In the genomic region with DNA sequence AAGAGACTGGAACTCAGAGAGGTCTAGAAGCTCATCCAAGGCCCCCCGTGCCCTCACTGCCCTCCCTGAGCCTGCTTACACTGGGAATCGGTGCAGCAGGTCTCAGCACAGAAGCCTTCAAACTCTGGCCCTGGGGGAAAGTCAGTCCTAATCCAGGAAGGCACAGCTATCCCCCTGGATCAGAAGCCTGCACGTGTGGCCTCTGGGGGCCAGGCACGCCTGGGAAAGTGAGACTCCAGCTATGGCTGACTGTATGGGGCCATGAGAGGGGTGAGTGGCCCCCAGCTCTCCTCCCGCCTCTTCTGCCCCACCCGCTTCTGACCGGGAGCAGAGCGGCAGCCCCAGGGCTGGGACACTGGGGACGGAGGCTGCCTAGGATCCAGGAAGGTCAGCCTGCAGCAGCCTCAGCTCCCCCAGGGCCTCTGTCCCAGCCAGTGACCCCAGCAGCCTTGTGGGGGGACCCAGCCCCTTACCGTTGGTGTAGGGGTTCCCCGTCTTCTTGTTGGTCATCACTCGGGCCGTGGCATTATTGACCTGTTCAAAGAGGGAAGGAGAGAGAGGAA, we compare ENCODE assay signal across 18 cellular contexts.
"Had no signal": no experiment of that assay in that cellular context is flagged by ENCODE, and none has a peak within 500 bp of the region (broad histone marks: within the 10 kb centered on the region; RNA-seq: fewer than 3 reads in every experiment).

No MANE protein-coding gene starts in this region.

- H3K4me3 ChIP-seq: MG63 had no signal

- DNase-seq: IMR-90, Karpas-422, KG1, MG63, NCI-H1092, NCI-H1105 treated with DMSO at 0.1 percent for 48 hours, NCI-H1417 treated with DMSO at 0.1 percent for 48 hours, NCI-H187 treated with DMSO at 0.1 percent for 48 hours, NCI-H2029 treated with DMSO at 0.1 percent for 48 hours, NCI-H2171 treated with DMSO at 0.1 percent for 48 hours, NCI-H345, NCI-H446 treated with DMSO at 0.1 percent for 48 hours, NCI-H510A treated with DMSO at 0.1 percent for 48 hours, NCI-H526, PC-3, SHP77, T-helper 1 cell had no signal

- H3K36me3 ChIP-seq: MG63 had no signal

- H3K27ac ChIP-seq: RWPE1 had no signal

- H3K9me3 ChIP-seq: MG63 had no signal
